In the genomic region with DNA sequence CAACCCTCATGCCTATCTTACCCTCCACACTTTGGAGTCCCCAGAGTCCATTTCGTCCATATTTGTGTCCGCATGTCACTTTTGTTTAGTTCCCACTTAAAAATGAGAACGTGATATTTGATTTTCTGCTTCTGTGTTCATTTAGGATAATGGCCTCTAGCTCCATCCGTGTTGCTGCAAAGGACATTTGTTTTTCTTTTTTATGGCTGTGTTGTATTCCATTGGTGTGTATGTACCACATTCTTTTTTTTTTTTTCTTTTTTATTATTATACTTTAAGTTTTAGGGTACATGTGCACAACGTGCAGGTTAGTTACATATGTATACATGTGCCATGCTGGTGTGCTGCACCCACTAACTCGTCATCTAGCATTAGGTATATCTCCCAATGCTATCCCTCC, we compare ENCODE assay signal across 14 cellular contexts. TPM values are rescaled to one million over a fixed set of nuclear protein-coding genes. Genes with fewer than 3 reads are reported as not detected.
"Had no signal": no experiment of that assay in that cellular context is flagged by ENCODE, and none has a peak within 500 bp of the region (broad histone marks: within the 10 kb centered on the region; RNA-seq: fewer than 3 reads in every experiment).

No MANE protein-coding gene starts in this region.

RNA-seq across cellular contexts. Expression of a gene that starts 7.2 kb away (rescaled TPM):
- total RNA-seq: activated B cell treated with CpG ODN at 0.5 μM for 24 hours; activated CD4-positive, alpha-beta memory T cell treated with anti-CD3 and anti-CD28 coated beads for 36 hours; activated CD4-positive, alpha-beta memory T cell treated with anti-CD3 and anti-CD28 coated beads, Interleukin-2, amount 10 ng/mL, durations not matched to agents 7 days and 5 days; activated CD4-positive, alpha-beta T cell treated with anti-CD3 and anti-CD28 coated beads for 36 hours; activated CD4-positive, alpha-beta T cell treated with anti-CD3 and anti-CD28 coated beads, Interleukin-2, amount 10 ng/mL, durations not matched to agents 24 days and 14 days; activated CD4-positive, alpha-beta T cell treated with anti-CD3 and anti-CD28 coated beads, Interleukin-2, amount 10 ng/mL, durations not matched to agents 7 days and 5 days; activated CD8-positive, alpha-beta memory T cell treated with anti-CD3 and anti-CD28 coated beads for 36 hours; activated CD8-positive, alpha-beta memory T cell treated with anti-CD3 and anti-CD28 coated beads, Interleukin-2, amount 10 ng/mL, durations not matched to agents 7 days and 5 days; activated CD8-positive, alpha-beta T cell treated with anti-CD3 and anti-CD28 coated beads for 36 hours; activated CD8-positive, alpha-beta T cell treated with anti-CD3 and anti-CD28 coated beads, Interleukin-2, amount 10 ng/mL, durations not matched to agents 7 days and 5 days; T-helper 1 cell treated with Interleukin-12 subunit alpha and Interleukin-12 subunit beta and Interleukin-4 antibody, amounts not matched to agents 30 ng/mL and 1 ng/mL, for 36 hours; T-helper 17 cell; T-helper 2 cell treated with Interferon-gamma antibody and Interleukin-4, amounts not matched to agents 100 ng/mL and 5 ng/mL, for 36 hours; WTC11 had no signal
